20 cellular contexts compared by ENCODE assay signal in the genomic region with DNA sequence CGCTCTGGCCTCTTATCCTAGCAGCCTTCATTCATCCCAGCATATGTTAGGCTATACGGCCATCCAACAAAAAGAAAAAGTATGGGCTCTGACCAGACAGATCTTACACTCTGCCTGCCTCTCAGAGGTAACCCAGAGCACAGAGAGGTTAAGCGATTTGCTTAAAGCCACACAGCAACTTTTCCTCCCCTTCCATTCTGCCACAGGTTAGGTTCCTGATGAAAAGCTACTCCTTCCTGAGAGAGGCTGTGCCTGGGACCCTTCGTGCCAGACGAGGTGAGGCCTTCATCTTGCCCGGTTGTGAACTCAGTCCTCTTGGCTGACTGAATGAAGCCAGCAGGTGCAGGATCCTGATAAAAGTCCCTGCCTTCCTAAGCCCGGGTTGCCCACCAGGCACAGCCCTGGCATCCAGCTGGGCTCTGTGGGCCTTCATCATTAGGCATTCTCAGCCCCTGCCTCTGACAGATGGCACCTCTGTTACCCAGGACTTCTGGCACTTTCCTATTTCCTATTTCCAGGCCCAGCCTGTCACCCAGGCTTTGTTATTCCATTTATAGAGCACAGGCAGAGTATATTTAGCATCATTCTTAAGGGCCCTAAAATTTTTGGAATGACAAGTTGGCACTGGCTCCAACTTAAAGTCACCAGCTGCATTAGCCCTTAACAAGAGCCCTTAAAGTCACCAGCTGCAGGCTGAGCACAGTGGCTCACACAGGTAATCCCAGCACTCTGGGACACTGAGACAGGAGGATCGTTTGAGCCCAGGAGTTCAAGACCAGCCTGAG. TPM values are rescaled to one million over a fixed set of nuclear protein-coding genes. Genes with fewer than 3 reads are reported as not detected.
DNase-seq lines count a peak whose midpoint lies in the region; ATAC-seq and TF ChIP-seq lines count a peak whose summit lies in the region.
"Had no signal": no experiment of that assay in that cellular context is flagged by ENCODE, and none has a peak within 500 bp of the region (broad histone marks: within the 10 kb centered on the region; RNA-seq: fewer than 3 reads in every experiment).

No MANE protein-coding gene starts in this region.

- POLR2A ChIA-PET in HEK293 (lab: Yijun Ruan, JAX) = interaction anchor here (1.5 kb wide), 1 partner anchor 37 kb away, joined by 4 read pairs; the partner anchor contains the start of gene SPRYD3

- ATAC-seq in gastroesophageal sphincter = peak; percentile 53
- no peak for ATAC-seq in SK-N-SH treated with all-trans-retinoic acid at 6 μM for 48 hours
- no peak for ATAC-seq in GM21526 (IDR thresholded peaks at IDR 0.05; ENCODE audit: low FRiP score, unreplicated experiment)
- ATAC-seq: T-helper 17 cell had no signal

- no peak for TF ChIP-seq POLR2A in gastroesophageal sphincter (IDR thresholded peaks at IDR 0.05)

- H3K4me1 ChIP-seq in HEK293 (ENCODE audit: control insufficient read depth, insufficient read depth, low read length) (no peaks in the 10 kb centered on the region), gastroesophageal sphincter (peaks cover 0 to 17% (median 3%) of the 10 kb centered on the region in 3 donors)

- TF ChIP-seq EP300 in gastroesophageal sphincter (IDR thresholded peaks at IDR 0.05) = no peak

- H3K9me3 ChIP-seq in HEK293 (ENCODE audit: control insufficient read depth, insufficient read depth, low read depth, low read length) (no peaks in the 10 kb centered on the region), gastroesophageal sphincter (no peaks in the 10 kb centered on the region)
- H3K9me3 ChIP-seq: ovary had no signal

- H3K4me3 ChIP-seq in HEK293 (ENCODE audit: low read depth, low read length) = no peak overlapping the region
- no peak overlapping the region for H3K4me3 ChIP-seq in gastroesophageal sphincter
- H3K4me3 ChIP-seq: ovary had no signal

- 74 to 96% methylated on average over 3 to 5 of the region's 8 CpGs for whole genome bisulfite sequencing in gastroesophageal sphincter (ENCODE audit: low coverage in 1 of 2), 2 donors

- H3K4me1 Mint-ChIP-seq in nephron progenitor cell = peaks cover 21% of the 10 kb centered on the region
- H3K4me1 Mint-ChIP-seq: activated CD4-positive, alpha-beta memory T cell treated with anti-CD3 and anti-CD28 coated beads, Interleukin-2, amount 10 ng/mL, durations not matched to agents 7 days and 5 days had no signal

- CTCF ChIA-PET in HEK293 (lab: Yijun Ruan, JAX) = interaction anchor here (0.9 kb wide), 1 partner anchor 15 kb away, joined by 3 read pairs; no protein-coding TSS in a partner anchor

- DNase-seq in EH (ENCODE audit: low read depth) (peak; percentile 39), nephron progenitor cell (no peak), AML-193 (lab: John Stamatoyannopoulos, UW) (no peak)
- DNase-seq in activated CD4-positive, alpha-beta T cell treated with anti-CD3 and anti-CD28 coated beads, Interleukin-2, amount 50 U/mL, for 1 hour = no peak
- DNase-seq: activated CD4-positive, alpha-beta memory T cell treated with anti-CD3 and anti-CD28 coated beads, Interleukin-2, amount 10 ng/mL, durations not matched to agents 7 days and 5 days; erythroblast; NCI-H510A; ovary; SHP77 treated with DMSO at 0.1 percent for 48 hours; small intestine; stimulated activated CD4-positive, alpha-beta T cell treated with anti-CD3 and anti-CD28 coated beads, Interleukin-4, amount 100 ng/mL, for 24 hours; T-helper 17 cell; WERI-Rb-1 had no signal

- no peaks in the 10 kb centered on the region for H3K27me3 ChIP-seq in gastroesophageal sphincter
- H3K27me3 ChIP-seq: ovary had no signal

- no peaks in the 10 kb centered on the region for H3K36me3 Mint-ChIP-seq in nephron progenitor cell (ENCODE audit: low read depth)
- H3K36me3 Mint-ChIP-seq: activated naive CD8-positive, alpha-beta T cell had no signal

- H3K27me3 Mint-ChIP-seq in nephron progenitor cell (ENCODE audit: low read depth, poor library complexity) = no peaks in the 10 kb centered on the region
- H3K27me3 Mint-ChIP-seq: activated CD4-positive, alpha-beta memory T cell treated with anti-CD3 and anti-CD28 coated beads, Interleukin-2, amount 10 ng/mL, durations not matched to agents 7 days and 5 days; activated naive CD8-positive, alpha-beta T cell; T-helper 17 cell had no signal

- TF ChIP-seq CTCF in HEK293 (tag by site-specific recombination; IDR thresholded peaks at IDR 0.05) = no peak
- no peak for TF ChIP-seq CTCF in gastroesophageal sphincter (IDR thresholded peaks at IDR 0.05)
- TF ChIP-seq CTCF in nephron progenitor cell (IDR thresholded peaks at IDR 0.05) = no peak

- H3K36me3 ChIP-seq in HEK293 (ENCODE audit: control insufficient read depth in 2 of 2, insufficient read depth in 1 of 2, low read length in 2 of 2) (no peaks in the 10 kb centered on the region), gastroesophageal sphincter (no peaks in the 10 kb centered on the region)
- H3K36me3 ChIP-seq: ovary, WERI-Rb-1 had no signal

- H3K27ac ChIP-seq in HEK293 (ENCODE audit: extremely low read depth, low read depth, low read length) (no peak overlapping the region), gastroesophageal sphincter (peak overlapping the region in 2 of 4 donors; percentile 35 to 74)
- H3K27ac ChIP-seq: ovary, WERI-Rb-1 had no signal

- H3K4me3 Mint-ChIP-seq in nephron progenitor cell = no peak overlapping the region
- H3K4me3 Mint-ChIP-seq: activated CD4-positive, alpha-beta memory T cell treated with anti-CD3 and anti-CD28 coated beads, Interleukin-2, amount 10 ng/mL, durations not matched to agents 7 days and 5 days; activated naive CD8-positive, alpha-beta T cell; activated T-helper 1 cell treated with anti-CD3 and anti-CD28 coated beads, Interleukin-12 subunit alpha, Interleukin-12 subunit beta, Interleukin-2, Interleukin-4 antibody, amounts not matched to agents 30 ng/mL and 10 ng/mL and 1 ng/mL, durations not matched to agents 14 hours and 24 hours and 36 hours; T-helper 17 cell had no signal

- peak overlapping the region; percentile 81 for H3K27ac Mint-ChIP-seq in nephron progenitor cell
- H3K27ac Mint-ChIP-seq: activated CD4-positive, alpha-beta memory T cell treated with anti-CD3 and anti-CD28 coated beads, Interleukin-2, amount 10 ng/mL, durations not matched to agents 7 days and 5 days; activated naive CD8-positive, alpha-beta T cell; activated T-helper 1 cell treated with anti-CD3 and anti-CD28 coated beads, Interleukin-12 subunit alpha, Interleukin-12 subunit beta, Interleukin-2, Interleukin-4 antibody, amounts not matched to agents 30 ng/mL and 10 ng/mL and 1 ng/mL, durations not matched to agents 14 hours and 24 hours and 36 hours; T-helper 17 cell had no signal

- peaks cover 3% of the 10 kb centered on the region for H3K9me3 Mint-ChIP-seq in nephron progenitor cell
- H3K9me3 Mint-ChIP-seq: activated CD4-positive, alpha-beta memory T cell treated with anti-CD3 and anti-CD28 coated beads, Interleukin-2, amount 10 ng/mL, durations not matched to agents 7 days and 5 days; activated T-helper 1 cell treated with anti-CD3 and anti-CD28 coated beads, Interleukin-12 subunit alpha, Interleukin-12 subunit beta, Interleukin-2, Interleukin-4 antibody, amounts not matched to agents 30 ng/mL and 10 ng/mL and 1 ng/mL, durations not matched to agents 14 hours and 24 hours and 36 hours had no signal

TF ChIP-seq in HEK293, 187 proteins besides CTCF, POLR2A, EP300 and RAD21 (continues in another document):
- TF ChIP-seq ZNF292 (tag by site-specific recombination; IDR thresholded peaks at IDR 0.05; ENCODE audit: borderline replicate concordance, low read depth) = no peak
- TF ChIP-seq, protein P1, sequence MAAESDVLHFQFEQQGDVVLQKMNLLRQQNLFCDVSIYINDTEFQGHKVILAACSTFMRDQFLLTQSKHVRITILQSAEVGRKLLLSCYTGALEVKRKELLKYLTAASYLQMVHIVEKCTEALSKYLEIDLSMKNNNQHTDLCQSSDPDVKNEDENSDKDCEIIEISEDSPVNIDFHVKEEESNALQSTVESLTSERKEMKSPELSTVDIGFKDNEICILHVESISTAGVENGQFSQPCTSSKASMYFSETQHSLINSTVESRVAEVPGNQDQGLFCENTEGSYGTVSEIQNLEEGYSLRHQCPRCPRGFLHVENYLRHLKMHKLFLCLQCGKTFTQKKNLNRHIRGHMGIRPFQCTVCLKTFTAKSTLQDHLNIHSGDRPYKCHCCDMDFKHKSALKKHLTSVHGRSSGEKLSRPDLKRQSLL (tag by site-specific recombination; IDR thresholded peaks at IDR 0.05) = no peak
- TF ChIP-seq ZNF239 (tag by site-specific recombination; IDR thresholded peaks at IDR 0.05) = no peak
- no peak for TF ChIP-seq ZNF223 (tag by site-specific recombination; IDR thresholded peaks at IDR 0.05)
- no peak for TF ChIP-seq BCL11B (tag by site-specific recombination; IDR thresholded peaks at IDR 0.05; ENCODE audit: low read depth)

TF ChIP-seq in SK-N-SH treated with all-trans-retinoic acid at 6 μM for 48 hours, 23 proteins besides CTCF, POLR2A, EP300 and RAD21 (continues in another document):
- TF ChIP-seq TOX (CRISPR knock-in tag; IDR thresholded peaks at IDR 0.05; ENCODE audit: borderline replicate concordance) (no peak), BACH2 (CRISPR knock-in tag; IDR thresholded peaks at IDR 0.05; ENCODE audit: borderline replicate concordance) (no peak), ZNF8 (CRISPR knock-in tag; IDR thresholded peaks at IDR 0.05) (no peak), SNAI2 (CRISPR knock-in tag; IDR thresholded peaks at IDR 0.05) (no peak)
- TF ChIP-seq, protein P2, sequence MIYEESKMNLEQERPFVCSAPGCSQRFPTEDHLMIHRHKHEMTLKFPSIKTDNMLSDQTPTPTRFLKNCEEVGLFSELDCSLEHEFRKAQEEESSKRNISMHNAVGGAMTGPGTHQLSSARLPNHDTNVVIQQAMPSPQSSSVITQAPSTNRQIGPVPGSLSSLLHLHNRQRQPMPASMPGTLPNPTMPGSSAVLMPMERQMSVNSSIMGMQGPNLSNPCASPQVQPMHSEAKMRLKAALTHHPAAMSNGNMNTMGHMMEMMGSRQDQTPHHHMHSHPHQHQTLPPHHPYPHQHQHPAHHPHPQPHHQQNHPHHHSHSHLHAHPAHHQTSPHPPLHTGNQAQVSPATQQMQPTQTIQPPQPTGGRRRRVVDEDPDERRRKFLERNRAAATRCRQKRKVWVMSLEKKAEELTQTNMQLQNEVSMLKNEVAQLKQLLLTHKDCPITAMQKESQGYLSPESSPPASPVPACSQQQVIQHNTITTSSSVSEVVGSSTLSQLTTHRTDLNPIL (CRISPR knock-in tag; IDR thresholded peaks at IDR 0.05; ENCODE audit: low read depth) = no peak

RNA-seq across cellular contexts. Expression of gene SOAT2, which starts 12.8 kb away (rescaled TPM):
- under 1 TPM in 1 of 4 donors, not detected in 3; 0.31 TPM for total RNA-seq in gastroesophageal sphincter
- total RNA-seq: activated T-helper 1 cell treated with anti-CD3 and anti-CD28 coated beads, Interleukin-12 subunit alpha, Interleukin-12 subunit beta, Interleukin-2, Interleukin-4 antibody, amounts not matched to agents 30 ng/mL and 10 ng/mL and 1 ng/mL, durations not matched to agents 14 hours and 24 hours and 36 hours; M059J had no signal

RNA-seq across cellular contexts. Expression of gene IGFBP6, which starts 18.6 kb away (rescaled TPM):
- total RNA-seq in gastroesophageal sphincter = 1,000 to 10,000 TPM in 2 of 4 donors, 100 to 1,000 TPM in 2; 632 to 1,838 (median 914) TPM
- total RNA-seq: activated T-helper 1 cell treated with anti-CD3 and anti-CD28 coated beads, Interleukin-12 subunit alpha, Interleukin-12 subunit beta, Interleukin-2, Interleukin-4 antibody, amounts not matched to agents 30 ng/mL and 10 ng/mL and 1 ng/mL, durations not matched to agents 14 hours and 24 hours and 36 hours had no signal

RNA-seq across cellular contexts. Expression of gene SPRYD3, which starts 36.9 kb away (rescaled TPM):
- 100 to 1,000 TPM in 2 of 4 donors, 10 to 100 TPM in 2; 79.1 to 137 (median 110) TPM for total RNA-seq in gastroesophageal sphincter
